Comparison of ENCODE assay signal across 16 cellular contexts in the genomic region with DNA sequence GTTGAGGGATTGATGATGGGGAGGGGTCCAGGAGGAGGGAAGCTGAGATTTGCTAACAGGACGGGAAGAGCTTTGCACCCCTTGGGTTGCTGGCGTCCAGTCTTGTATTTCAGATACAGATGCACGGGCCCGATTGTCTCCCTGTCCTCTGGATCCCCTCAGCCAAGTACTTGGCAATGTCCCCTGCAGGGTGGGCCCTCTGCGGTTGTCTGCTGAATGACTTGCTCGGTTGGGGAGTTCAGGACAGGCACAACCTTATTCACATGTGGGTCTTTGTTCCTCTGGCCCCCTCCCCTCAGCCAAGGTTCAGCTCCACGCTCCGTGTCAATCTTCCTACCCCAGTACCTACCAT. TPM values are rescaled to one million over a fixed set of nuclear protein-coding genes. Genes with fewer than 3 reads are reported as not detected.
DNase-seq lines count a peak whose midpoint lies in the region; ATAC-seq and TF ChIP-seq lines count a peak whose summit lies in the region.
"Had no signal": no experiment of that assay in that cellular context is flagged by ENCODE, and none has a peak within 500 bp of the region (broad histone marks: within the 10 kb centered on the region; RNA-seq: fewer than 3 reads in every experiment).

No MANE protein-coding gene starts in this region.

- H3K9me3 Mint-ChIP-seq in neural crest cell: no peaks in the 10 kb centered on the region
- no peaks in the 10 kb centered on the region for H3K9me3 Mint-ChIP-seq in activated naive CD4-positive, alpha-beta T cell treated with anti-CD3 and anti-CD28 coated beads, Interleukin-2, amount 10 ng/mL, durations not matched to agents 7 days and 5 days
- H3K9me3 Mint-ChIP-seq: effector memory CD8-positive, alpha-beta T cell had no signal

- H3K4me1 Mint-ChIP-seq in neural crest cell: peaks cover 71% of the 10 kb centered on the region
- peaks cover 3% of the 10 kb centered on the region for H3K4me1 Mint-ChIP-seq in activated naive CD4-positive, alpha-beta T cell treated with anti-CD3 and anti-CD28 coated beads, Interleukin-2, amount 10 ng/mL, durations not matched to agents 7 days and 5 days

- H3K36me3 ChIP-seq in right atrium auricular region: no peaks in the 10 kb centered on the region
- no peaks in the 10 kb centered on the region for H3K36me3 ChIP-seq in endocrine pancreas (ENCODE audit: control insufficient read depth, insufficient read depth, low read length)
- H3K36me3 ChIP-seq: WERI-Rb-1 had no signal

- H3K27me3 ChIP-seq in right atrium auricular region (no peaks in the 10 kb centered on the region), endocrine pancreas (ENCODE audit: control insufficient read depth, insufficient read depth, low read length) (no peaks in the 10 kb centered on the region)
- H3K27me3 ChIP-seq: testis had no signal

- TF ChIP-seq CTCF in right atrium auricular region (IDR thresholded peaks at IDR 0.05) (no peak), neural crest cell (conservative IDR thresholded peaks at IDR 0.05) (no peak)

- H3K36me3 Mint-ChIP-seq in neural crest cell (ENCODE audit: low read depth): no peaks in the 10 kb centered on the region
- no peaks in the 10 kb centered on the region for H3K36me3 Mint-ChIP-seq in activated naive CD4-positive, alpha-beta T cell treated with anti-CD3 and anti-CD28 coated beads, Interleukin-2, amount 10 ng/mL, durations not matched to agents 7 days and 5 days

- no peak overlapping the region for H3K9ac ChIP-seq in endocrine pancreas (ENCODE audit: control insufficient read depth, insufficient read depth, low read length)
- H3K9ac ChIP-seq: KMS-11 had no signal

- DNase-seq in Right ventricle myocardium superior (no peak), right atrium auricular region (ENCODE audit: low spot score) (no peak), neural crest cell (ENCODE audit: low read depth, low spot score) (no peak), epidermal melanocyte (ENCODE audit: insufficient read length, low spot score) (no peak)
- no peak for DNase-seq in activated naive CD4-positive, alpha-beta T cell treated with anti-CD3 and anti-CD28 coated beads, Interleukin-2, amount 10 ng/mL, durations not matched to agents 7 days and 5 days
- no peak for DNase-seq in activated T-cell treated with anti-CD3 and anti-CD28 coated beads, Interleukin-2, amount 50 U/mL, for 48 hours
- no peak for DNase-seq in activated naive CD4-positive, alpha-beta T cell (lab: John Stamatoyannopoulos, UW)
- DNase-seq: activated CD8-positive, alpha-beta memory T cell treated with anti-CD3 and anti-CD28 coated beads, Interleukin-2, amount 50 U/mL, for 48 hours; effector memory CD8-positive, alpha-beta T cell; hippocampal formation; SHP77 treated with DMSO at 0.1 percent for 48 hours; testis; WERI-Rb-1 had no signal

- no peak overlapping the region for H3K4me3 ChIP-seq in right atrium auricular region
- H3K4me3 ChIP-seq in endocrine pancreas (ENCODE audit: control insufficient read depth, insufficient read depth, low read length): peak overlapping the region; percentile 68
- H3K4me3 ChIP-seq: testis had no signal

- CTCF ChIA-PET in activated naive CD4-positive, alpha-beta T cell treated with anti-CD3 and anti-CD28 coated beads, Interleukin-2, amount 10 ng/mL, durations not matched to agents 7 days and 5 days (lab: Charles Lee): no interaction called here

- intact Hi-C loops in Right ventricle myocardium superior (cut with DNase I): no loop called here

- peak; percentile 26 for ATAC-seq in Right ventricle myocardium superior (ENCODE audit: poor library complexity)
- ATAC-seq: effector memory CD8-positive, alpha-beta T cell had no signal

- H3K27ac ChIP-seq in right atrium auricular region: peak overlapping the region in 1 of 2 donors; percentile 64
- H3K27ac ChIP-seq: KMS-11, WERI-Rb-1 had no signal

- peaks cover 0 to 28% of the 10 kb centered on the region in 2 donors for H3K4me1 ChIP-seq in right atrium auricular region
- H3K4me1 ChIP-seq in endocrine pancreas (ENCODE audit: control insufficient read depth, insufficient read depth, low read length): no peaks in the 10 kb centered on the region

- peak overlapping the region; percentile 74 for H3K4me3 Mint-ChIP-seq in neural crest cell
- H3K4me3 Mint-ChIP-seq in activated naive CD4-positive, alpha-beta T cell treated with anti-CD3 and anti-CD28 coated beads, Interleukin-2, amount 10 ng/mL, durations not matched to agents 7 days and 5 days: no peak overlapping the region
- H3K4me3 Mint-ChIP-seq: effector memory CD8-positive, alpha-beta T cell had no signal

- H3K27ac Mint-ChIP-seq in neural crest cell (ENCODE audit: unreplicated experiment): peak overlapping the region; percentile 97
- H3K27ac Mint-ChIP-seq in activated naive CD4-positive, alpha-beta T cell treated with anti-CD3 and anti-CD28 coated beads, Interleukin-2, amount 10 ng/mL, durations not matched to agents 7 days and 5 days: no peak overlapping the region
- H3K27ac Mint-ChIP-seq: effector memory CD8-positive, alpha-beta T cell had no signal

- no peaks in the 10 kb centered on the region for H3K27me3 Mint-ChIP-seq in neural crest cell (ENCODE audit: low read depth)
- peaks cover 7% of the 10 kb centered on the region for H3K27me3 Mint-ChIP-seq in activated naive CD4-positive, alpha-beta T cell treated with anti-CD3 and anti-CD28 coated beads, Interleukin-2, amount 10 ng/mL, durations not matched to agents 7 days and 5 days

- H3K9me3 ChIP-seq in right atrium auricular region: no peaks in the 10 kb centered on the region
- no peaks in the 10 kb centered on the region for H3K9me3 ChIP-seq in endocrine pancreas (ENCODE audit: control insufficient read depth, low read length)
- H3K9me3 ChIP-seq: testis had no signal

RNA-seq across cellular contexts. Expression of a gene that starts 7.0 kb away (rescaled TPM):
- total RNA-seq in Right ventricle myocardium superior (not detected), right atrium auricular region (not detected), neural crest cell (not detected in 2 replicates)
- total RNA-seq: NCI-H460 had no signal

RNA-seq across cellular contexts. Expression of a gene that starts 28.7 kb away (rescaled TPM):
- not detected for total RNA-seq in Right ventricle myocardium superior
- total RNA-seq in right atrium auricular region: not detected
- not detected in 2 replicates for total RNA-seq in neural crest cell
- total RNA-seq: NCI-H460 had no signal

RNA-seq across cellular contexts. Expression of a gene that starts 58.7 kb away (rescaled TPM):
- total RNA-seq in Right ventricle myocardium superior (not detected), right atrium auricular region (1 to 10 TPM; 2.0 to 6.0 TPM), neural crest cell (0.41 and 0.72 TPM in 2 replicates)
